Comparison of ENCODE assay signal across 8 cellular contexts in the genomic region with DNA sequence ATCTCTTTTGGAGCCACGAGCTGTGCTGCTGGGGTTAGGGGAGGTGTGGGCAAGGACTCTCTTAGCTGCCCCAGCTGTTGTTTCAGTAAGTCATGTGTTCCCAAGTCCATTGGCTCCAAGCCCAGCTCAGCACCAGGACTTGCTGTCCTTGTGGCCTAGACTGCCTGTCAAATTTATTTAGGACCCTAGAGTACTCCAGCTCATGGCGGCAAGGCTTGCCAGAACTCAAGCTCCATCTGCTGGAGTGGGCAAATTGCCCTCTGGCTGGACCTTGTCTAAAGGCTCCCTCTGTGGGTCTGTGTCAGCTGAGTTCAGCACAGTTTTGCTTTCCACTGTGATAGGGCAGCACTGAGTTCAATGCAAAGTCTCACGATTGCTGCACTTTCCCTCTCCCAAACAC.
DNase-seq lines count a peak whose midpoint lies in the region; ATAC-seq, FAIRE-seq and TF ChIP-seq lines count a peak whose summit lies in the region.
"Not testable (repeated sequence)": the region's sequence is repeated elsewhere in the genome, so short reads cannot be mapped to it uniquely, and the experiment has no call there.

No MANE protein-coding gene starts in this region.

- intact Hi-C loops in Right ventricle myocardium inferior (cut with DNase I); heart left ventricle (cut with DNase I); left cardiac atrium (cut with DNase I); right cardiac atrium (cut with DNase I); psoas muscle (cut with DNase I): not testable (repeated sequence)

- not testable (repeated sequence) for H3K4me1 Mint-ChIP-seq in stimulated activated effector memory CD8-positive, alpha-beta T cell treated with anti-CD3 and anti-CD28 coated beads, Interleukin-12 subunit alpha, Interleukin-12 subunit beta, amount 100 ng/mL, for 72 hours

- peak; percentile 40 for FAIRE-seq in frontal cortex (lab: Jason Lieb, UNC)

- H3K36me3 ChIP-seq in heart left ventricle; psoas muscle (ENCODE audit: insufficient read depth in 1 of 2, low read depth in 1 of 2); upper lobe of left lung: not testable (repeated sequence)

- not testable (repeated sequence) for H3K27ac ChIP-seq in heart left ventricle; right cardiac atrium (ENCODE audit: low read length); psoas muscle; upper lobe of left lung

- TF ChIP-seq CTCF in heart left ventricle (IDR thresholded peaks at IDR 0.05); psoas muscle (IDR thresholded peaks at IDR 0.05); upper lobe of left lung (IDR thresholded peaks at IDR 0.05): not testable (repeated sequence)

- TF ChIP-seq POLR2A in heart left ventricle (IDR thresholded peaks at IDR 0.05); upper lobe of left lung (IDR thresholded peaks at IDR 0.05): not testable (repeated sequence)

- TF ChIP-seq EP300 in upper lobe of left lung (IDR thresholded peaks at IDR 0.05): not testable (repeated sequence)

- not testable (repeated sequence) for H3K27ac Mint-ChIP-seq in stimulated activated effector memory CD8-positive, alpha-beta T cell treated with anti-CD3 and anti-CD28 coated beads, Interleukin-12 subunit alpha, Interleukin-12 subunit beta, amount 100 ng/mL, for 72 hours

- ATAC-seq in Right ventricle myocardium inferior (peak; percentile 100), heart left ventricle (peak; percentile 95 to 100 (median 98)), left cardiac atrium (peak; percentile 96 to 97), right cardiac atrium (peak; percentile 96 to 100), psoas muscle (peak; percentile 95 to 99 (median 98)), upper lobe of left lung (ENCODE audit: low FRiP score in 2 of 2) (peak; percentile 53 to 55)
- ATAC-seq in stimulated activated effector memory CD8-positive, alpha-beta T cell treated with anti-CD3 and anti-CD28 coated beads, Interleukin-12 subunit alpha, Interleukin-12 subunit beta, amount 100 ng/mL, for 72 hours: peak; percentile 11

- not testable (repeated sequence) for H3K36me3 Mint-ChIP-seq in stimulated activated effector memory CD8-positive, alpha-beta T cell treated with anti-CD3 and anti-CD28 coated beads, Interleukin-12 subunit alpha, Interleukin-12 subunit beta, amount 100 ng/mL, for 72 hours

- H3K4me1 ChIP-seq in heart left ventricle; right cardiac atrium (ENCODE audit: control insufficient read depth, insufficient read depth, low read length); psoas muscle; upper lobe of left lung: not testable (repeated sequence)

- no CpG with 5 or more reads among the region's 3 CpGs for WGBS in heart left ventricle, 4 donors
- WGBS in right cardiac atrium: no CpG with 5 or more reads among the region's 3 CpGs
- WGBS in psoas muscle, 3 donors: no CpG with 5 or more reads among the region's 3 CpGs
- no CpG with 5 or more reads among the region's 3 CpGs for WGBS in upper lobe of left lung, 2 donors

- DNase-seq in frontal cortex (ENCODE audit: low spot score in 2 of 2); Right ventricle myocardium inferior (ENCODE audit: missing footprints); heart left ventricle; left cardiac atrium; right cardiac atrium; psoas muscle; stimulated activated effector memory CD8-positive, alpha-beta T cell treated with anti-CD3 and anti-CD28 coated beads, Interleukin-12 subunit alpha, Interleukin-12 subunit beta, amount 100 ng/mL, for 72 hours (ENCODE audit: low spot score in 2 of 2); upper lobe of left lung: not testable (repeated sequence)

- not testable (repeated sequence) for H3K9me3 Mint-ChIP-seq in stimulated activated effector memory CD8-positive, alpha-beta T cell treated with anti-CD3 and anti-CD28 coated beads, Interleukin-12 subunit alpha, Interleukin-12 subunit beta, amount 100 ng/mL, for 72 hours

- not testable (repeated sequence) for H3K4me3 ChIP-seq in heart left ventricle; right cardiac atrium (ENCODE audit: low read length); psoas muscle; upper lobe of left lung

- H3K4me3 Mint-ChIP-seq in stimulated activated effector memory CD8-positive, alpha-beta T cell treated with anti-CD3 and anti-CD28 coated beads, Interleukin-12 subunit alpha, Interleukin-12 subunit beta, amount 100 ng/mL, for 72 hours: not testable (repeated sequence)

- H3K9me3 ChIP-seq in heart left ventricle; right cardiac atrium (ENCODE audit: control insufficient read depth, low read length); psoas muscle; upper lobe of left lung: not testable (repeated sequence)

- not testable (repeated sequence) for H3K27me3 ChIP-seq in heart left ventricle; right cardiac atrium (ENCODE audit: control insufficient read depth, insufficient read depth); psoas muscle (ENCODE audit: insufficient read depth in 3 of 3, low read length in 2 of 3); upper lobe of left lung

Comparison
In these comparisons a context has a peak if more than half of its experiments do, and no peak if none do; other contexts are left out.
1. ATAC-seq: peak in every context shown above with its lines; median percentile 100 in Right ventricle myocardium inferior; 98 in heart left ventricle; 98 in psoas muscle; 98 in right cardiac atrium; 96 in left cardiac atrium; 54 in upper lobe of left lung; 11 in stimulated activated effector memory CD8-positive, alpha-beta T cell treated with anti-CD3 and anti-CD28 coated beads, Interleukin-12 subunit alpha, Interleukin-12 subunit beta, amount 100 ng/mL, for 72 hours.